Comparison of ENCODE assay signal across 13 cellular contexts in the genomic region with DNA sequence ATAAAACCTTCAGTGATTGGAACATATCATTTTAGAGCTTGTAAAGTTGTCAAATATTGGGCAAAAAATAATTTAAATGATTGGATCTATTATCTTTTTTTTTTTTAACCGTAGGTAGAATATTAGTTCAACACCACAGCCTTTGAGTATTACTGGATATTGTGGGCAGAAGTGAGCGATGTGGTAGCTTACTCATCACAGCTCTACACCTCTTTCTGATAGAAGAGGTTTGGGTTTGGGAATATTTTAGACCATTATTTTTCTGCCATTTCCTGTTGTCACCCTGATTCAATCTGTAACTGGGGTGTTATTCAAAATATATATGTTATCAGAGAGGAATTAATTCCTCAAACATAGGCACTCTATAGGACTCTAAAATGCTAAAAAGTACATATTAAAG. TPM values are rescaled to one million over a fixed set of nuclear protein-coding genes. Genes with fewer than 3 reads are reported as not detected.
A peak's percentile ranks its signal among the peaks of the same experiment; 100 is the strongest.
DNase-seq lines count a peak whose midpoint lies in the region; ATAC-seq and TF ChIP-seq lines count a peak whose summit lies in the region.
"Had no signal": no experiment of that assay in that cellular context is flagged by ENCODE, and none has a peak within 500 bp of the region (broad histone marks: within the 10 kb centered on the region; RNA-seq: fewer than 3 reads in every experiment).

No MANE protein-coding gene starts in this region.

- H3K4me1 Mint-ChIP-seq in effector memory CD8-positive, alpha-beta T cell (ENCODE audit: low read depth in 2 of 2): peaks cover 1 to 29% of the 10 kb centered on the region in 2 donors

- H3K27me3 Mint-ChIP-seq in effector memory CD8-positive, alpha-beta T cell: peaks cover 0 to 8% of the 10 kb centered on the region in 2 donors

- in situ Hi-C loops in Panc1 (cut with HindIII; ENCODE audit: low pct_unique_long_range_greater_than_20kb, low sequenced_read_pairs): no loop called here

- intact Hi-C loops in heart right ventricle (cut with DNase I): no loop called here
- intact Hi-C loops in Panc1 (cut with micrococcal nuclease; ENCODE audit: unreplicated experiment): no loop called here
- intact Hi-C loops in uterus (cut with DNase I; ENCODE audit: low total_unique reads): loop anchor here (10.0 kb wide), 1 partner anchor 47 kb away; no protein-coding TSS in a partner anchor

- H3K36me3 Mint-ChIP-seq in effector memory CD8-positive, alpha-beta T cell (ENCODE audit: insufficient read depth): no peaks in the 10 kb centered on the region

- no peak for DNase-seq in cardiac muscle cell (ENCODE audit: low read depth in 1 of 2, low spot score in 1 of 2)
- no peak for DNase-seq in heart right ventricle
- no peak for DNase-seq in Panc1 (ENCODE audit: low read depth, low spot score)
- no peak for DNase-seq in effector memory CD8-positive, alpha-beta T cell
- no peak for DNase-seq in uterus
- no peak for DNase-seq in T-helper 1 cell
- DNase-seq: AML-193, NCI-H1417 treated with DMSO at 0.1 percent for 48 hours, NCI-H2029, NCI-H526, PC-9 had no signal

- BruUV-seq in Panc1 (replicated peaks; lab: Mats Ljungman, UMichigan): no TSS peak

- no peaks in the 10 kb centered on the region for H3K36me3 ChIP-seq in cardiac muscle cell
- no peaks in the 10 kb centered on the region for H3K36me3 ChIP-seq in heart right ventricle
- no peaks in the 10 kb centered on the region for H3K36me3 ChIP-seq in Panc1 (ENCODE audit: control insufficient read depth, insufficient read depth, low read length)
- H3K36me3 ChIP-seq in uterus: no peaks in the 10 kb centered on the region

- no peak for ATAC-seq in heart right ventricle
- no peak for ATAC-seq in Panc1
- ATAC-seq in effector memory CD8-positive, alpha-beta T cell (replicated peaks): peak; percentile 24
- no peak for ATAC-seq in GM19351 (IDR thresholded peaks at IDR 0.05; ENCODE audit: unreplicated experiment)

- H3K4me3 ChIP-seq in cardiac muscle cell: no peak overlapping the region
- no peak overlapping the region for H3K4me3 ChIP-seq in heart right ventricle
- H3K4me3 ChIP-seq in Panc1 (ENCODE audit: low read depth in 2 of 2, low read length in 2 of 2): no peak overlapping the region
- H3K4me3 ChIP-seq in uterus: no peak overlapping the region
- H3K4me3 ChIP-seq: PC-9 had no signal

- H3K4me3 Mint-ChIP-seq in effector memory CD8-positive, alpha-beta T cell: no peak overlapping the region

- TF ChIP-seq POLR2A in uterus (IDR thresholded peaks at IDR 0.05): no peak

- 97 to 100% methylated on average over 2 of the region's 2 CpGs for WGBS in heart right ventricle, 2 donors

- peak overlapping the region; percentile 19 for H3K27ac ChIP-seq in cardiac muscle cell
- H3K27ac ChIP-seq in heart right ventricle: peak overlapping the region in 1 of 10 donors; percentile 22
- H3K27ac ChIP-seq in Panc1 (ENCODE audit: low read length): peak overlapping the region; percentile 63; the same call in 1 of the 2 replicates
- H3K27ac ChIP-seq in uterus: peak overlapping the region; percentile 86 to 97
- H3K27ac ChIP-seq: C4-2B, PC-9 had no signal

- no peak overlapping the region for H3K27ac Mint-ChIP-seq in effector memory CD8-positive, alpha-beta T cell

- POLR2A ChIA-PET in Panc1 (lab: Charles Lee): no interaction called here

- H3K4me1 ChIP-seq in cardiac muscle cell (ENCODE audit: low read depth) (peaks cover 41% of the 10 kb centered on the region), heart right ventricle (peaks cover 10 to 72% (median 42%) of the 10 kb centered on the region in 9 donors), Panc1 (ENCODE audit: control insufficient read depth, insufficient read depth, low read length) (peaks cover 16% of the 10 kb centered on the region), uterus (peaks cover 14 to 30% of the 10 kb centered on the region in 2 donors)

- H3K27me3 ChIP-seq in cardiac muscle cell: no peaks in the 10 kb centered on the region
- H3K27me3 ChIP-seq in heart right ventricle: no peaks in the 10 kb centered on the region
- H3K27me3 ChIP-seq in Panc1 (ENCODE audit: control insufficient read depth, insufficient read depth, low read length): no peaks in the 10 kb centered on the region
- no peaks in the 10 kb centered on the region for H3K27me3 ChIP-seq in uterus

- TF ChIP-seq CTCF in cardiac muscle cell (IDR thresholded peaks at IDR 0.05; ENCODE audit: low read depth, low read length) (no peak), heart right ventricle (IDR thresholded peaks at IDR 0.05) (no peak), Panc1 (IDR thresholded peaks at IDR 0.05) (no peak), uterus (IDR thresholded peaks at IDR 0.05) (no peak)

- CTCF ChIA-PET in Panc1 (lab: Charles Lee): no interaction called here

- H3K9me3 ChIP-seq in cardiac muscle cell (ENCODE audit: low read depth) (no peaks in the 10 kb centered on the region), heart right ventricle (no peaks in the 10 kb centered on the region), Panc1 (ENCODE audit: control insufficient read depth, insufficient read depth, low read depth, low read length) (no peaks in the 10 kb centered on the region), uterus (no peaks in the 10 kb centered on the region)

- H3K9me3 Mint-ChIP-seq in effector memory CD8-positive, alpha-beta T cell: no peaks in the 10 kb centered on the region

RNA-seq across cellular contexts. Expression of a gene that starts 34.8 kb away (rescaled TPM):
- total RNA-seq in cardiac muscle cell (169 and 201 TPM in 2 replicates), heart right ventricle (100 to 1,000 TPM in 8 of 10 donors, 10 to 100 TPM in 2; 82.1 to 203 (median 110) TPM), Panc1 (2021; ENCODE audit: unreplicated experiment) (341 TPM), uterus (100 to 1,000 TPM; 234 to 487 (median 372) TPM)
- polyA plus RNA-seq in cardiac muscle cell (78.3 and 101 TPM in 2 replicates), heart right ventricle (10 to 100 TPM; 65.3 to 90.0 TPM)
- 122 TPM for polyA plus RNA-seq in Panc1 (2012; ENCODE audit: insufficient read length)
